12 cellular contexts compared by ENCODE assay signal in the genomic region with DNA sequence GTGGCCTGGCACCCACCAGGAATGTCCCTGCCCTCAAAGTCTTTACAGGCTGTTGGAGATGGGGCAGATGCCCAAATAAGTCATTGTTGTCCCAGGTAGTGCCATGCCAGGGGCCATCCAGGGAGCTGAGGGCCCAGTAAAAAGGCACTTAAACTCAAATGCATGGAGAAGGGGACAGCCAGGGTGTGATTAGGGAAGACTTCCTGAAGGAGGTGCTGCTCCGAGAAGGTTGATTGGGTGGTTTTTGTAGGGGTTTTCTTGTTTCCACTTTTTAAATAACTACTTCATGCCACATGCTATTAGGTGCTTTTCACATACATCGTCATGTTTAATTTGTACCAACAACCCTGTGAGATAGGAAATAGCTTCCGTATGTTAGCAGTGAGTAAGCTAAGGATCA.
DNase-seq lines count a peak whose midpoint lies in the region; ATAC-seq and TF ChIP-seq lines count a peak whose summit lies in the region.
"Had no signal": no experiment of that assay in that cellular context is flagged by ENCODE, and none has a peak within 500 bp of the region (broad histone marks: within the 10 kb centered on the region; RNA-seq: fewer than 3 reads in every experiment).

No MANE protein-coding gene starts in this region.

- ATAC-seq in activated T-cell treated with anti-CD3 and anti-CD28 coated beads, Interleukin-2, amount 50 U/mL, for 4 hours, result no peak
- ATAC-seq in PC-3 (no peak), left cardiac atrium (no peak), HG02678 (IDR thresholded peaks at IDR 0.05; ENCODE audit: unreplicated experiment) (no peak), GM18519 (IDR thresholded peaks at IDR 0.05; ENCODE audit: low FRiP score, unreplicated experiment) (no peak)
- ATAC-seq: WTC11 had no signal

- H3K27me3 ChIP-seq in PC-3 (ENCODE audit: low read length), result no peaks in the 10 kb centered on the region

- no TSS peak for BruUV-seq in PC-3 (replicated peaks; lab: Mats Ljungman, UMichigan)

- no peak overlapping the region for H3K27ac ChIP-seq in PC-3 (ENCODE audit: low read length)
- H3K27ac ChIP-seq in temporal lobe (ENCODE audit: low read depth, low read length), result peak overlapping the region; percentile 77

- no peaks in the 10 kb centered on the region for H3K9me3 Mint-ChIP-seq in activated T-cell treated with anti-CD3 and anti-CD28 coated beads, Interleukin-2, amount 50 U/mL, for 24 hours
- no peaks in the 10 kb centered on the region for H3K9me3 Mint-ChIP-seq in activated T-cell treated with anti-CD3 and anti-CD28 coated beads, Interleukin-2, amount 50 U/mL, for 4 hours

- DNase-seq in activated T-cell treated with anti-CD3 and anti-CD28 coated beads, Interleukin-2, amount 50 U/mL, for 24 hours, result no peak
- DNase-seq in activated T-cell treated with anti-CD3 and anti-CD28 coated beads, Interleukin-2, amount 50 U/mL, for 4 hours, result no peak
- no peak for DNase-seq in PC-3
- no peak for DNase-seq in epithelial cell of esophagus (ENCODE audit: low read depth)
- DNase-seq in left cardiac atrium, result no peak
- DNase-seq: activated T-cell treated with anti-CD3 and anti-CD28 coated beads, Interleukin-2, amount 50 U/mL, for 48 hours; NCI-H226; Right ventricle myocardium superior had no signal

- CTCF ChIA-PET in PC-3 (lab: Charles Lee), result no interaction called here

- no peak overlapping the region for H3K4me3 Mint-ChIP-seq in activated T-cell treated with anti-CD3 and anti-CD28 coated beads, Interleukin-2, amount 50 U/mL, for 24 hours
- no peak overlapping the region for H3K4me3 Mint-ChIP-seq in activated T-cell treated with anti-CD3 and anti-CD28 coated beads, Interleukin-2, amount 50 U/mL, for 4 hours
- H3K4me3 Mint-ChIP-seq: WTC11 had no signal

- H3K9me2 ChIP-seq in PC-3 (replicated peaks; ENCODE audit: low read length), result no peaks in the 10 kb centered on the region

- no peak overlapping the region for H3K4me3 ChIP-seq in PC-3 (ENCODE audit: low read length)
- H3K4me3 ChIP-seq in epithelial cell of esophagus (ENCODE audit: low read length), result no peak overlapping the region

- H3F3A ChIP-seq in PC-3 (ENCODE audit: low read length, unreplicated experiment), result no peaks in the 10 kb centered on the region

- intact Hi-C loops in PC-3 (cut with micrococcal nuclease), result no loop called here
- intact Hi-C loops in left cardiac atrium (cut with DNase I), result loop anchor here in 1 of 2 donors (10.0 kb wide), 1 partner anchor 53 kb away; no protein-coding TSS in a partner anchor

- no peak overlapping the region for H2AFZ ChIP-seq in PC-3 (ENCODE audit: low read length)

- peaks cover 76% of the 10 kb centered on the region for H3K79me2 ChIP-seq in PC-3 (ENCODE audit: low read length)

- no peak overlapping the region for H3K4me2 ChIP-seq in PC-3 (ENCODE audit: low read length)

- POLR2A ChIA-PET in PC-3 (lab: Charles Lee; ENCODE audit: unreplicated experiment), result no interaction called here

- peaks cover 2% of the 10 kb centered on the region; the same call in 1 of the 2 replicates for H4K20me1 ChIP-seq in PC-3 (ENCODE audit: low read length)

- peaks cover 45% of the 10 kb centered on the region for H3K4me1 Mint-ChIP-seq in activated T-cell treated with anti-CD3 and anti-CD28 coated beads, Interleukin-2, amount 50 U/mL, for 24 hours (ENCODE audit: low read depth)
- peaks cover 44% of the 10 kb centered on the region for H3K4me1 Mint-ChIP-seq in activated T-cell treated with anti-CD3 and anti-CD28 coated beads, Interleukin-2, amount 50 U/mL, for 4 hours (ENCODE audit: low read depth)

- TF ChIP-seq CTCF in PC-3 (conservative IDR thresholded peaks at IDR 0.05; ENCODE audit: low read depth, low read length) (peak; percentile 52), epithelial cell of esophagus (IDR thresholded peaks at IDR 0.05; ENCODE audit: insufficient read depth, low read depth, low read length, missing control alignments) (peak; percentile 27)

- no peaks in the 10 kb centered on the region for H3K27me3 Mint-ChIP-seq in activated T-cell treated with anti-CD3 and anti-CD28 coated beads, Interleukin-2, amount 50 U/mL, for 24 hours
- no peaks in the 10 kb centered on the region for H3K27me3 Mint-ChIP-seq in activated T-cell treated with anti-CD3 and anti-CD28 coated beads, Interleukin-2, amount 50 U/mL, for 4 hours (ENCODE audit: low read depth)

- H3K27ac Mint-ChIP-seq in activated T-cell treated with anti-CD3 and anti-CD28 coated beads, Interleukin-2, amount 50 U/mL, for 24 hours, result peak overlapping the region; percentile 93

- H3K36me3 Mint-ChIP-seq in activated T-cell treated with anti-CD3 and anti-CD28 coated beads, Interleukin-2, amount 50 U/mL, for 24 hours (ENCODE audit: low read depth), result peaks cover 6% of the 10 kb centered on the region
- H3K36me3 Mint-ChIP-seq in activated T-cell treated with anti-CD3 and anti-CD28 coated beads, Interleukin-2, amount 50 U/mL, for 4 hours (ENCODE audit: insufficient read depth), result no peaks in the 10 kb centered on the region
- H3K36me3 Mint-ChIP-seq: WTC11 had no signal

- no peaks in the 10 kb centered on the region for H3K36me3 ChIP-seq in PC-3 (ENCODE audit: low read depth, low read length)

- no peaks in the 10 kb centered on the region for H3K9me3 ChIP-seq in PC-3 (ENCODE audit: low read length)

- no peak overlapping the region for H3K9ac ChIP-seq in PC-3 (ENCODE audit: low read length)

- peaks cover 22% of the 10 kb centered on the region for H3K4me1 ChIP-seq in PC-3 (ENCODE audit: insufficient read depth, low read length)
